8 cellular contexts compared by ENCODE assay signal in genomic region chr11:114399903-114400221, GRCh38. TPM values are rescaled to one million over a fixed set of nuclear protein-coding genes. Genes with fewer than 3 reads are reported as not detected.
A peak's percentile ranks its signal among the peaks of the same experiment; 100 is the strongest.
DNase-seq lines count a peak whose midpoint lies in the region; ATAC-seq and TF ChIP-seq lines count a peak whose summit lies in the region.

No MANE protein-coding gene starts in this region.

- 0% methylated on average over 7 of the region's 23 CpGs; no CpG with 5 or more reads in 1 of the 2 donors for WGBS in gastroesophageal sphincter (ENCODE audit: low coverage in 1 of 2), 2 donors
- WGBS in prostate gland, result 0% methylated on average over 23 of the region's 23 CpGs

- peak; percentile 31 for ATAC-seq in GM21717 (IDR thresholded peaks at IDR 0.05; ENCODE audit: unreplicated experiment)
- ATAC-seq in gastroesophageal sphincter, result peak; percentile 57

- peak overlapping the region; percentile 90 for H3K27ac ChIP-seq in KOPT-K1 (ENCODE audit: low read depth, low read length, poor library complexity, severe bottlenecking)
- peak overlapping the region; percentile 98 for H3K27ac ChIP-seq in WERI-Rb-1
- H3K27ac ChIP-seq in gastroesophageal sphincter, result peak overlapping the region; percentile 90 to 97 (median 96)
- H3K27ac ChIP-seq in prostate gland, result peak overlapping the region; percentile 92 to 93

- H3K4me1 ChIP-seq in ES-I3 (ENCODE audit: insufficient read depth, low read length) (peaks cover 19% of the 10 kb centered on the region), gastroesophageal sphincter (peaks cover 6 to 56% (median 8%) of the 10 kb centered on the region in 3 donors), prostate gland (replicated peaks) (no peaks in the 10 kb centered on the region)

- H3K27me3 ChIP-seq in WERI-Rb-1 (ENCODE audit: insufficient read depth, low read depth, severe bottlenecking) (no peaks in the 10 kb centered on the region), gastroesophageal sphincter (no peaks in the 10 kb centered on the region), prostate gland (replicated peaks; ENCODE audit: insufficient read depth) (no peaks in the 10 kb centered on the region)

- intact Hi-C loops in prostate gland (cut with DNase I), result loop anchor here (5.0 kb wide), 1 partner anchor 37 kb away; the partner anchor contains the start of gene REXO2

- H3K36me3 ChIP-seq in ES-I3 (ENCODE audit: insufficient read depth, low read length) (no peaks in the 10 kb centered on the region), KOPT-K1 (ENCODE audit: insufficient read depth, low read length) (peaks cover 25% of the 10 kb centered on the region), WERI-Rb-1 (peaks cover 22% of the 10 kb centered on the region), gastroesophageal sphincter (no peaks in the 10 kb centered on the region), prostate gland (no peaks in the 10 kb centered on the region)

- TF ChIP-seq EP300 in gastroesophageal sphincter (IDR thresholded peaks at IDR 0.05), result no peak

- DNase-seq in WERI-Rb-1, result peak; percentile 73
- DNase-seq in prostate gland (ENCODE audit: low spot score), result peak; percentile 38
- DNase-seq in dedifferentiated amniotic fluid mesenchymal stem cell (ENCODE audit: extremely low spot score), result no peak
- DNase-seq in OCI-M1 (lab: John Stamatoyannopoulos, UW), result no peak

- H3K4me3 ChIP-seq in WERI-Rb-1 (ENCODE audit: low read depth, low read length), result peak overlapping the region; percentile 94
- H3K4me3 ChIP-seq in gastroesophageal sphincter, result peak overlapping the region; percentile 54 to 75
- peak overlapping the region; percentile 55 to 84 for H3K4me3 ChIP-seq in prostate gland

- H3K9ac ChIP-seq in ES-I3 (ENCODE audit: low read depth, low read length), result peak overlapping the region; percentile 93

- TF ChIP-seq CTCF in WERI-Rb-1 (IDR thresholded peaks at IDR 0.05; ENCODE audit: low read depth, low read length), result no peak
- TF ChIP-seq CTCF in gastroesophageal sphincter (IDR thresholded peaks at IDR 0.05), result no peak
- no peak for TF ChIP-seq CTCF in prostate gland (IDR thresholded peaks at IDR 0.05)

- no peaks in the 10 kb centered on the region for H3K9me3 ChIP-seq in ES-I3 (ENCODE audit: control insufficient read depth, insufficient read depth, low read length)
- H3K9me3 ChIP-seq in KOPT-K1 (ENCODE audit: insufficient read depth, low read length, poor library complexity, severe bottlenecking), result no peaks in the 10 kb centered on the region
- H3K9me3 ChIP-seq in WERI-Rb-1 (ENCODE audit: severe bottlenecking), result no peaks in the 10 kb centered on the region
- H3K9me3 ChIP-seq in gastroesophageal sphincter, result no peaks in the 10 kb centered on the region
- H3K9me3 ChIP-seq in prostate gland, result no peaks in the 10 kb centered on the region

- TF ChIP-seq POLR2A in gastroesophageal sphincter (IDR thresholded peaks at IDR 0.05), result no peak
- no peak for TF ChIP-seq POLR2A in prostate gland (IDR thresholded peaks at IDR 0.05)

RNA-seq across cellular contexts. Expression of gene C11orf71, which starts 0.4 kb away (rescaled TPM):
- total RNA-seq in gastroesophageal sphincter, result 10 to 100 TPM in 1 of 4 donors, 1 to 10 TPM in 3; 4.5 to 12.8 (median 5.3) TPM
- total RNA-seq in prostate gland, result 10 to 100 TPM; 14.4 to 15.3 TPM

RNA-seq across cellular contexts. Expression of gene RBM7, which starts 0.6 kb away (rescaled TPM):
- total RNA-seq in gastroesophageal sphincter (10 to 100 TPM; 16.0 to 31.7 (median 19.2) TPM), prostate gland (10 to 100 TPM; 23.7 to 27.3 TPM)

RNA-seq across cellular contexts. Expression of gene REXO2, which starts 39.4 kb away (rescaled TPM):
- total RNA-seq in gastroesophageal sphincter (100 to 1,000 TPM in 3 of 4 donors, 10 to 100 TPM in 1; 97.8 to 177 (median 119) TPM), prostate gland (100 to 1,000 TPM in 1 of 2 donors, 10 to 100 TPM in 1; 90.6 to 151 TPM)

Comparison
In these comparisons a context has a peak if more than half of its experiments do, and no peak if none do; other contexts are left out.
1. DNase-seq: peak in WERI-Rb-1 (single experiment) and prostate gland (single experiment); none in dedifferentiated amniotic fluid mesenchymal stem cell (single experiment) and OCI-M1 (single experiment).
2. Peak in every context shown above with its lines, with median percentiles within 50 percentile points of each other: H3K27ac ChIP-seq and H3K4me3 ChIP-seq.